In the genomic region with DNA sequence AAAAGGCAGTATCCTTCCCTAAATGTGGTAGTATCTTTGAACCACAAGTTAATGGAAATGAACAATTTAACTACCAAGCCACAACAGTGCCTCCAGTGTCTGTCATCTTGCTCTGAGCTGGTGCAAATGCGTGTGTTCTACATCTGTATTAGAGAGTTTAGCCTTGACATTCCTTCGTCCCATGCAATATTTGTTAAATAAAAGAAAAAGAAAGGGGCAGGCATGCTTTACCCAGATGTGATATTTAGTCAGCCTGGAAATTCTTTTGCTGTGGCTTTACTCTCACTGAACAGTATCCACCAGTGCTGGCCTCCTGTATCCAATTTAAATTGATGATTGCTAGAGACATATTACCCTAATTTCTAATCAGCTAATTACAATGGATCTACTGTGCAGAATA, we compare ENCODE assay signal across 17 cellular contexts.
DNase-seq lines count a peak whose midpoint lies in the region; ATAC-seq and TF ChIP-seq lines count a peak whose summit lies in the region.
"Had no signal": no experiment of that assay in that cellular context is flagged by ENCODE, and none has a peak within 500 bp of the region (broad histone marks: within the 10 kb centered on the region; RNA-seq: fewer than 3 reads in every experiment).

No MANE protein-coding gene starts in this region.

- no peaks in the 10 kb centered on the region for H3K4me1 ChIP-seq in IMR-90 (ENCODE audit: control insufficient read depth, insufficient read depth, low read length)

- no peak overlapping the region for H2AFZ ChIP-seq in IMR-90 (replicated peaks; ENCODE audit: low read length, poor library complexity)
- H2AFZ ChIP-seq: GM23248 had no signal

- H4K8ac ChIP-seq in IMR-90 (ENCODE audit: low read depth in 2 of 2, low read length in 2 of 2): no peak overlapping the region

- H2BK15ac ChIP-seq in IMR-90 (ENCODE audit: low read depth, low read length): no peak overlapping the region

- CTCF ChIA-PET in IMR-90 (lab: Yijun Ruan, JAX): interaction anchor here (0.6 kb wide), 1 partner anchor 374 kb away, joined by 3 read pairs; no protein-coding TSS in a partner anchor

- dilution Hi-C loops in IMR-90 (cut with HindIII; ENCODE audit: low sequenced_read_pairs, unreplicated experiment): no loop called here

- DNase-seq in AG08395 (ENCODE audit: low spot score) (peak; percentile 2), AG20443 (ENCODE audit: low spot score) (peak; percentile 17), IMR-90 (no peak), epidermal melanocyte (ENCODE audit: insufficient read length, low spot score) (peak; percentile 17), posterior vena cava (ENCODE audit: low spot score) (no peak), cortex of kidney (lab: John Stamatoyannopoulos, UW) (no peak), globus pallidus (ENCODE audit: low spot score) (no peak)
- DNase-seq: 8988T; AML-193; Calu3; CD4-positive, CD25-positive, alpha-beta regulatory T cell; DMS 273 treated with DMSO at 0.1 percent for 48 hours; GM23248; H7 had no signal

- no peaks in the 10 kb centered on the region for H3K36me3 ChIP-seq in IMR-90 (ENCODE audit: control insufficient read depth, insufficient read depth, low read length)
- H3K36me3 ChIP-seq: BLaER1 treated with 17β-estradiol and CSF1 and Interleukin-3, amounts not matched to agents 10 nM and 100 nM had no signal

- no peak overlapping the region for H3K9ac ChIP-seq in IMR-90 (ENCODE audit: low read depth, low read length)
- H3K9ac ChIP-seq: BLaER1 treated with 17β-estradiol and CSF1 and Interleukin-3, amounts not matched to agents 10 nM and 100 nM; GM23248 had no signal

- no peaks in the 10 kb centered on the region for H3K79me1 ChIP-seq in IMR-90 (ENCODE audit: low read depth in 1 of 2, low read length in 2 of 2)

- H4K91ac ChIP-seq in IMR-90 (ENCODE audit: insufficient read depth, low read depth, low read length): no peak overlapping the region

- H3K23ac ChIP-seq in IMR-90 (ENCODE audit: low read depth, low read length): no peak overlapping the region

- H2AK9ac ChIP-seq in IMR-90 (replicated peaks; ENCODE audit: low read depth, low read length, poor library complexity): no peak overlapping the region

- no TSS peak for BruUV-seq in IMR-90 (replicated peaks; lab: Mats Ljungman, UMichigan)

- 0 out of 2 replicates have a peak overlapping the region, but pooled peaks have one; percentile 14 for H3K14ac ChIP-seq in IMR-90 (replicated peaks; ENCODE audit: low read depth, low read length)

- no peak overlapping the region for H3K4me2 ChIP-seq in IMR-90 (ENCODE audit: low read depth, low read length)
- H3K4me2 ChIP-seq: BLaER1 treated with 17β-estradiol and CSF1 and Interleukin-3, amounts not matched to agents 10 nM and 100 nM had no signal

- TF ChIP-seq RAD21 in IMR-90 (IDR thresholded peaks at IDR 0.05; ENCODE audit: low read length): no peak

- TF ChIP-seq POLR2A in IMR-90 (IDR thresholded peaks at IDR 0.05; ENCODE audit: low read depth, low read length): no peak

- in situ Hi-C loops in IMR-90 (cut with MboI; ENCODE audit: low sequenced_read_pairs): no loop called here

- no peak overlapping the region for H3K4me3 ChIP-seq in IMR-90 (ENCODE audit: insufficient read depth, low read depth, low read length)
- H3K4me3 ChIP-seq: BLaER1 treated with 17β-estradiol and CSF1 and Interleukin-3, amounts not matched to agents 10 nM and 100 nM; GM12878; GM23248 had no signal

- WGBS in IMR-90 (ENCODE audit: extremely low coverage in 2 of 2, insufficient read length in 1 of 2), 2 experiments: no CpG with 5 or more reads among the region's 2 CpGs

- H4K5ac ChIP-seq in IMR-90 (ENCODE audit: low read depth, low read length): no peak overlapping the region

- no peak overlapping the region for H3K56ac ChIP-seq in IMR-90 (ENCODE audit: extremely low read depth, insufficient read depth, low read length)

- no peak overlapping the region for H2BK120ac ChIP-seq in IMR-90 (ENCODE audit: low read depth, low read length)

- no peak overlapping the region for H3K18ac ChIP-seq in IMR-90 (ENCODE audit: low read depth, low read length)

- H2AK5ac ChIP-seq in IMR-90 (ENCODE audit: low read depth, low read length): no peak overlapping the region

- no peak overlapping the region for H2BK5ac ChIP-seq in IMR-90 (ENCODE audit: low read depth, low read length, poor library complexity, severe bottlenecking)

- no peaks in the 10 kb centered on the region for H3K9me1 ChIP-seq in IMR-90 (ENCODE audit: insufficient read depth, low read length)

- no peaks in the 10 kb centered on the region for H3K9me3 ChIP-seq in IMR-90 (ENCODE audit: control insufficient read depth, insufficient read depth, low read length)
- H3K9me3 ChIP-seq: BLaER1 treated with 17β-estradiol and CSF1 and Interleukin-3, amounts not matched to agents 10 nM and 100 nM had no signal

- POLR2A ChIA-PET in IMR-90 (lab: Charles Lee; ENCODE audit: unreplicated experiment): no interaction called here

- no peak overlapping the region for H3K27ac ChIP-seq in IMR-90 (ENCODE audit: insufficient read depth, low read length)
- H3K27ac ChIP-seq: BLaER1 treated with 17β-estradiol and CSF1 and Interleukin-3, amounts not matched to agents 10 nM and 100 nM; GM23248 had no signal

- intact Hi-C loops in IMR-90 (cut with micrococcal nuclease) (no loop called here), posterior vena cava (cut with DNase I) (no loop called here)

- H3K4ac ChIP-seq in IMR-90 (ENCODE audit: low read depth, low read length): no peak overlapping the region

- H2BK20ac ChIP-seq in IMR-90 (ENCODE audit: low read depth, low read length): no peak overlapping the region

- H3K27me3 ChIP-seq in IMR-90 (ENCODE audit: control insufficient read depth, insufficient read depth, low read length): no peaks in the 10 kb centered on the region
- H3K27me3 ChIP-seq: BLaER1 treated with 17β-estradiol and CSF1 and Interleukin-3, amounts not matched to agents 10 nM and 100 nM had no signal

- TF ChIP-seq CTCF in IMR-90 (conservative IDR thresholded peaks at IDR 0.05; ENCODE audit: low read depth, low read length): no peak

- no peaks in the 10 kb centered on the region for H4K20me1 ChIP-seq in IMR-90 (ENCODE audit: insufficient read depth, low read length)
- H4K20me1 ChIP-seq: BLaER1 treated with 17β-estradiol and CSF1 and Interleukin-3, amounts not matched to agents 10 nM and 100 nM had no signal

- ATAC-seq in IMR-90 (ENCODE audit: low read depth): no peak
- ATAC-seq in HG02885 (IDR thresholded peaks at IDR 0.05; ENCODE audit: poor library complexity, unreplicated experiment): no peak
- ATAC-seq: GM12878 had no signal

TF ChIP-seq in IMR-90, 13 proteins besides CTCF, POLR2A, EP300 and RAD21:
- TF ChIP-seq BHLHE40 (IDR thresholded peaks at IDR 0.05; ENCODE audit: low read depth, low read length) (no peak), MAZ (IDR thresholded peaks at IDR 0.05; ENCODE audit: borderline replicate concordance, low read depth, low read length) (no peak), FOS (IDR thresholded peaks at IDR 0.05; ENCODE audit: low read depth, low read length) (no peak), RCOR1 (IDR thresholded peaks at IDR 0.05; ENCODE audit: insufficient replicate concordance, low read length) (no peak), RFX5 (IDR thresholded peaks at IDR 0.05; ENCODE audit: low read depth, low read length) (no peak), NFE2L2 (IDR thresholded peaks at IDR 0.05; ENCODE audit: low read depth, low read length) (no peak), CHD1 (IDR thresholded peaks at IDR 0.05; ENCODE audit: low read depth, low read length) (no peak), SMC3 (IDR thresholded peaks at IDR 0.05; ENCODE audit: low read depth, low read length) (no peak), MAFK (IDR thresholded peaks at IDR 0.05; ENCODE audit: low read depth, low read length) (no peak)

Comparison
In these comparisons a context has a peak if more than half of its experiments do, and no peak if none do; other contexts are left out.
1. DNase-seq: peak in AG08395 (single experiment), AG20443 (single experiment) and epidermal melanocyte (single experiment); none in IMR-90 (single experiment), posterior vena cava (single experiment), cortex of kidney (single experiment) and globus pallidus (single experiment).